Comparison of ENCODE assay signal across 19 cellular contexts in the genomic region with DNA sequence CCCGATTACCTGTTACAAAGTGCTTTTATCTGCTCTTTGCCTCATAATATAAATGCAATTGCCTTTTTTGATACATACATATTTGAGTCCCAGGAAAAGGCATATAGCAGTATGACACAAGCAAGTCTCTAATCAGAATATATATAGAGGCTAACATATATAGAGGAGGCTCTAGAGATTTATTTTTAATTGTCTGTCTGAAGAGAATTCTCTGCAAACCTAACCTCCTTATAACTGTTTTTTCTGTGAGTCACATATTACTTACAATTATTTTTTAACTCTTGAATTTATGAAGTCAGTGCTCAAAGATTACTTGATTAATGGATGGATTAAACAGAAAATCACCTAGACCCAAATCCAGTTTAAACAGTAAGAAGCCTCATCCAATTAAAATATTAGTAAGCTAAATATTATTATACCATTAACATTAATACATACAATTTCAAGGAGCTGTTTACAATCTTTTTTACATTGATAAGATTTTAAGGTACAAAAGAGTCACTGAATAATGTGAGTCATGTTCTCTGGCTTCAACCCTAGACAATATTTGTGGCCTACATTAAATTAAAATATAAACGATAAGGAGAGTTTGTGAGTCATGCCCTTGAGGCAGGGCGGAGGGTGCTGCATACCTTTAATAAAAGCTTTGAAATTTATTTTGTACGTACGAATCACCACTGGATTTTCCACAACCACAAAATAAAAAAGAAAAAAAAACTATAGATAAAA. TPM values are rescaled to one million over a fixed set of nuclear protein-coding genes. Genes with fewer than 3 reads are reported as not detected.
DNase-seq lines count a peak whose midpoint lies in the region; ATAC-seq, FAIRE-seq and TF ChIP-seq lines count a peak whose summit lies in the region.
"Had no signal": no experiment of that assay in that cellular context is flagged by ENCODE, and none has a peak within 500 bp of the region (broad histone marks: within the 10 kb centered on the region; RNA-seq: fewer than 3 reads in every experiment).

No MANE protein-coding gene starts in this region.

- no peaks in the 10 kb centered on the region for H3K79me2 ChIP-seq in PC-9 (ENCODE audit: low read depth)

- POLR2A ChIA-PET in PC-9 (lab: Charles Lee; ENCODE audit: unreplicated experiment), result no interaction called here

- H3F3A ChIP-seq in PC-9 (ENCODE audit: insufficient read depth, low read depth), result peaks cover 15% of the 10 kb centered on the region

- H2AFZ ChIP-seq in PC-9, result no peak overlapping the region

- ATAC-seq in pancreas, result peak; percentile 52 to 62 (median 54)
- ATAC-seq: activated T-cell treated with anti-CD3 and anti-CD28 coated beads, Interleukin-2, amount 50 U/mL, for 72 hours; natural killer cell had no signal

- H4K20me1 ChIP-seq in PC-9 (ENCODE audit: insufficient read depth), result no peaks in the 10 kb centered on the region

- TF ChIP-seq CTCF in PC-9 (conservative IDR thresholded peaks at IDR 0.05), result no peak
- TF ChIP-seq CTCF in pancreas (IDR thresholded peaks at IDR 0.05), result no peak
- no peak for TF ChIP-seq CTCF in tibial artery (IDR thresholded peaks at IDR 0.05)

- H3K4me1 ChIP-seq in PC-9 (replicated peaks; ENCODE audit: insufficient read depth) (peaks cover 27% of the 10 kb centered on the region), pancreas (no peaks in the 10 kb centered on the region), tibial artery (no peaks in the 10 kb centered on the region)
- H3K4me1 ChIP-seq: ascending aorta had no signal

- no peak for FAIRE-seq in pancreas (lab: Jason Lieb, UNC)
- FAIRE-seq: endometrium had no signal

- CTCF ChIA-PET in PC-9 (lab: Charles Lee), result interaction anchor here (0.7 to 1.2 kb wide), 2 partner anchors 34 to 1108 kb away, joined by 3 to 4 read pairs; no protein-coding TSS in a partner anchor

- H3K27me3 ChIP-seq in PC-9 (ENCODE audit: insufficient read depth, low read depth) (no peaks in the 10 kb centered on the region), pancreas (no peaks in the 10 kb centered on the region), tibial artery (no peaks in the 10 kb centered on the region)
- H3K27me3 ChIP-seq: ascending aorta had no signal

- no peaks in the 10 kb centered on the region for H3K9me2 ChIP-seq in PC-9 (ENCODE audit: insufficient read depth)

- DNase-seq in ELR (ENCODE audit: low read depth) (peak; percentile 93), PC-9 (peak; percentile 67 to 87), dedifferentiated amniotic fluid mesenchymal stem cell (ENCODE audit: extremely low spot score) (peak; percentile 44), pancreas (peak in 1 of 6 donors; percentile 12), tibial artery (no peak), AML-193 (lab: John Stamatoyannopoulos, UW) (no peak)
- DNase-seq in activated CD4-positive, alpha-beta T cell treated with anti-CD3 and anti-CD28 coated beads, Interleukin-2, amount 50 U/mL, for 1 hour, result no peak
- no peak for DNase-seq in activated CD4-positive, alpha-beta T cell treated with anti-CD3 and anti-CD28 coated beads for 4 hours
- DNase-seq: activated CD4-positive, alpha-beta T cell treated with anti-CD3 and anti-CD28 coated beads, Interleukin-2, amount 10 ng/mL, durations not matched to agents 7 days and 5 days; activated T-cell treated with anti-CD3 and anti-CD28 coated beads, Interleukin-2, amount 50 U/mL, for 72 hours; CD4-positive, alpha-beta T cell; hippocampal formation; natural killer cell; NCI-H1092 treated with DMSO at 0.1 percent for 48 hours; NCI-H446; OCI-M1 had no signal

- H3K4me3 ChIP-seq in PC-9 (no peak overlapping the region), pancreas (no peak overlapping the region), tibial artery (no peak overlapping the region)
- H3K4me3 ChIP-seq: ascending aorta had no signal

- no peaks in the 10 kb centered on the region for H3K36me3 ChIP-seq in PC-9 (ENCODE audit: low read depth)
- no peaks in the 10 kb centered on the region for H3K36me3 ChIP-seq in pancreas
- H3K36me3 ChIP-seq in tibial artery, result no peaks in the 10 kb centered on the region
- H3K36me3 ChIP-seq: ascending aorta had no signal

- H3K27ac ChIP-seq in PC-9, result peak overlapping the region; percentile 38
- H3K27ac ChIP-seq in pancreas, result no peak overlapping the region
- no peak overlapping the region for H3K27ac ChIP-seq in tibial artery
- H3K27ac ChIP-seq: ascending aorta had no signal

- peaks cover 15% of the 10 kb centered on the region; the same call in 1 of the 2 replicates for H3K9me3 ChIP-seq in PC-9 (ENCODE audit: insufficient read depth, low read depth)
- no peaks in the 10 kb centered on the region for H3K9me3 ChIP-seq in pancreas
- no peaks in the 10 kb centered on the region for H3K9me3 ChIP-seq in tibial artery
- H3K9me3 ChIP-seq: ascending aorta had no signal

- intact Hi-C loops in PC-9 (cut with micrococcal nuclease; ENCODE audit: unreplicated experiment), result no loop called here
- intact Hi-C loops in pancreas (cut with DNase I), result no loop called here
- intact Hi-C loops in tibial artery (cut with DNase I; ENCODE audit: low total_unique reads), result no loop called here

- H3K4me2 ChIP-seq in PC-9, result peak overlapping the region; percentile 49

- WGBS in pancreas, 2 donors, result 56 to 61% methylated on average over 5 of the region's 5 CpGs

- no TSS peak for BruUV-seq in PC-9 (replicated peaks; lab: Mats Ljungman, UMichigan)

RNA-seq across cellular contexts. Expression of a gene that starts 19.2 kb away (rescaled TPM):
- total RNA-seq in PC-9 (2021), result not detected in 2 replicates
- under 1 TPM in 2 of 6 donors, not detected in 4; 0.09 to 0.12 TPM for total RNA-seq in pancreas
- not detected for polyA plus RNA-seq in pancreas
- total RNA-seq: activated CD4-positive, alpha-beta T cell treated with anti-CD3 and anti-CD28 coated beads, Interleukin-2, amount 10 ng/mL, durations not matched to agents 7 days and 5 days; activated T-cell treated with anti-CD3 and anti-CD28 coated beads, Interleukin-2, amount 50 U/mL, for 72 hours; ascending aorta; CD4-positive, alpha-beta T cell; liver; natural killer cell had no signal
- polyA plus RNA-seq: liver had no signal

Comparison
In these comparisons a context has a peak if more than half of its experiments do, and no peak if none do; other contexts are left out.
1. DNase-seq: peak in ELR (single experiment), PC-9 (2 of 2) and dedifferentiated amniotic fluid mesenchymal stem cell (single experiment); none in activated CD4-positive, alpha-beta T cell treated with anti-CD3 and anti-CD28 coated beads, Interleukin-2, amount 50 U/mL, for 1 hour (single experiment), tibial artery (0 of 2), AML-193 (0 of 2) and activated CD4-positive, alpha-beta T cell treated with anti-CD3 and anti-CD28 coated beads for 4 hours (0 of 2).